ENCODE assay signal across 8 cellular contexts in the genomic region with DNA sequence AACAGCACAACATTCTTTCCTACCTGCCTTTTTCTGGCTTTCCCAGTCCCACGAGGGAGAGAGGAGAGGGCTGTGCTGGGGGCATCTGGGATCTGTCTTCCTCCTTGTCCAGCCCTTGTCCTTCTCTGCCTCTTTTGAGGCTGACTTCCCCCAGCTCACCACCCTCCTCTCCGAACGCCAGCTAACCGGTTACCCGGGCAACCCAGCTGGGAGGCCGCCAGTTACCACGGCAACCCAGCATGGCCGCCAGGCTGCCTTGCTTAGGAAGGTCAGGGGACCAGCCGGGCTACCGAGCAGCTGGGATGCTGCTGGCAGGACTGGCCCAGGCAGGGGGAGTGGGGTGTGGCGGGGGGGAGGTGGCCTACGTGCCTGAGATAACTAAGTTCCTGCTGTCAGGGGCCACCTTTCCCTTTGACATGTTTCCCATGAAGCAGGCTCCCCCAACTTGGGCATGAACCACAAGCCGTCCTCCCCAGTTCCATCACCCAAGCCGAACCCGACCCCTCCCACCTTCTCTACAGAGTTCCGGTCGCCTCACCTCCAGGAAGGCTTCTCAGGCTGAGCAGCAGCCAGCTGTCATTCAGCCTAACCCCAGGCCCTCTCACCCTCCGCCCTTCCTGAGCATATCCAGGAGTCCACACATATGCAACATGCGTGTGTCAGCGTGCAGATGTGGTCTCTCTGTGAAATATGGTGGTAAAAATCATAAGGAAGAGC. TPM values are rescaled to one million over a fixed set of nuclear protein-coding genes. Genes with fewer than 3 reads are reported as not detected.
DNase-seq lines count a peak whose midpoint lies in the region; ATAC-seq and TF ChIP-seq lines count a peak whose summit lies in the region.

No MANE protein-coding gene starts in this region.

- no peaks in the 10 kb centered on the region for H3K4me1 ChIP-seq in PC-3 (ENCODE audit: insufficient read depth, low read length)

- H3K27ac ChIP-seq in PC-3 (ENCODE audit: low read length), result no peak overlapping the region

- no peak overlapping the region for H3K9ac ChIP-seq in PC-3 (ENCODE audit: low read length)

- H3K9me2 ChIP-seq in PC-3 (replicated peaks; ENCODE audit: low read length), result no peaks in the 10 kb centered on the region

- H3K27me3 ChIP-seq in BJ (ENCODE audit: control insufficient read depth, insufficient read depth, low read length), result no peaks in the 10 kb centered on the region
- H3K27me3 ChIP-seq in PC-3 (ENCODE audit: low read length), result no peaks in the 10 kb centered on the region

- DNase-seq in BJ (ENCODE audit: low read depth) (peak; percentile 13), NCI-H1694 (lab: John Stamatoyannopoulos, UW) (peak; percentile 63), ecto neural progenitor cell (ENCODE audit: low spot score) (peak; percentile 97), middle frontal gyrus (ENCODE audit: extremely low spot score, low spot score) (peak; percentile 84), GM20000 (ENCODE audit: low spot score) (no peak), NK-92 (lab: John Stamatoyannopoulos, UW; ENCODE audit: unreplicated experiment) (no peak), PC-3 (no peak)

- CTCF ChIA-PET in BJ (lab: Yijun Ruan, JAX), result interaction anchor here (0.6 to 3.5 kb wide), 11 partner anchors 9 to 187 kb away, joined by 3 to 18 read pairs (median 6); partner anchors contain the start of genes GOLT1A and PLEKHA6
- CTCF ChIA-PET in PC-3 (lab: Charles Lee), result no interaction called here

- peaks cover 46% of the 10 kb centered on the region for H3K79me2 ChIP-seq in PC-3 (ENCODE audit: low read length)

- no peaks in the 10 kb centered on the region for H3F3A ChIP-seq in PC-3 (ENCODE audit: low read length, unreplicated experiment)

- H3K36me3 ChIP-seq in BJ (ENCODE audit: control insufficient read depth, insufficient read depth, low read length), result no peaks in the 10 kb centered on the region
- H3K36me3 ChIP-seq in PC-3 (ENCODE audit: low read depth, low read length), result peaks cover 9% of the 10 kb centered on the region

- POLR2A ChIA-PET in BJ (lab: Charles Lee), result no interaction called here
- POLR2A ChIA-PET in PC-3 (lab: Charles Lee; ENCODE audit: unreplicated experiment), result no interaction called here

- no TSS peak for BruUV-seq in PC-3 (replicated peaks; lab: Mats Ljungman, UMichigan)

- intact Hi-C loops in PC-3 (cut with micrococcal nuclease), result no loop called here

- TF ChIP-seq CTCF in BJ (IDR thresholded peaks at IDR 0.05; ENCODE audit: insufficient read depth, low read depth, low read length), result no peak
- no peak for TF ChIP-seq CTCF in GM20000 (IDR thresholded peaks at IDR 0.05; ENCODE audit: extremely low read depth, missing control alignments)
- TF ChIP-seq CTCF in PC-3 (conservative IDR thresholded peaks at IDR 0.05; ENCODE audit: low read depth, low read length), result no peak

- no peaks in the 10 kb centered on the region for H4K20me1 ChIP-seq in PC-3 (ENCODE audit: low read length)

- H3K9me3 ChIP-seq in PC-3 (ENCODE audit: low read length), result no peaks in the 10 kb centered on the region

- H2AFZ ChIP-seq in PC-3 (ENCODE audit: low read length), result no peak overlapping the region

- no peak overlapping the region for H3K4me3 ChIP-seq in BJ (ENCODE audit: low read depth, low read length)
- H3K4me3 ChIP-seq in PC-3 (ENCODE audit: low read length), result no peak overlapping the region

- ATAC-seq in GM18861 (IDR thresholded peaks at IDR 0.05; ENCODE audit: unreplicated experiment) (no peak), PC-3 (no peak)

- no peak overlapping the region for H3K4me2 ChIP-seq in PC-3 (ENCODE audit: low read length)

RNA-seq across cellular contexts. Expression of gene PLEKHA6, which starts 8.7 kb away (rescaled TPM):
- polyA plus RNA-seq in BJ (2011; rRNA removed), result 3.0 and 4.2 TPM in 2 replicates
- 2.4 and 2.7 TPM in 2 replicates for polyA minus RNA-seq in BJ (2011; rRNA and poly(A)+ RNA removed)
- total RNA-seq in PC-3 (2014; rRNA removed), result 53.8 and 64.3 TPM in 2 replicates

Comparison
In these comparisons a context has a peak if more than half of its experiments do, and no peak if none do; other contexts are left out.
1. DNase-seq: peak in BJ (single experiment), NCI-H1694 (single experiment), ecto neural progenitor cell (single experiment) and middle frontal gyrus (single experiment); none in GM20000 (single experiment), NK-92 (single experiment) and PC-3 (single experiment).